1 cellular context compared by ENCODE assay signal in genomic region chr3:30694668-30695067, GRCh38.
TF ChIP-seq lines count a peak whose summit lies in the region.

No MANE protein-coding gene starts in this region.

TF ChIP-seq in WTC11, 78 proteins besides CTCF, POLR2A, EP300 and RAD21 (continued from another document):
- TF ChIP-seq SMAD3 (CRISPR knock-in tag; IDR thresholded peaks at IDR 0.05; ENCODE audit: borderline replicate concordance) = no peak
- no peak for TF ChIP-seq PRRX2 (CRISPR knock-in tag; IDR thresholded peaks at IDR 0.05)
